In the genomic region with DNA sequence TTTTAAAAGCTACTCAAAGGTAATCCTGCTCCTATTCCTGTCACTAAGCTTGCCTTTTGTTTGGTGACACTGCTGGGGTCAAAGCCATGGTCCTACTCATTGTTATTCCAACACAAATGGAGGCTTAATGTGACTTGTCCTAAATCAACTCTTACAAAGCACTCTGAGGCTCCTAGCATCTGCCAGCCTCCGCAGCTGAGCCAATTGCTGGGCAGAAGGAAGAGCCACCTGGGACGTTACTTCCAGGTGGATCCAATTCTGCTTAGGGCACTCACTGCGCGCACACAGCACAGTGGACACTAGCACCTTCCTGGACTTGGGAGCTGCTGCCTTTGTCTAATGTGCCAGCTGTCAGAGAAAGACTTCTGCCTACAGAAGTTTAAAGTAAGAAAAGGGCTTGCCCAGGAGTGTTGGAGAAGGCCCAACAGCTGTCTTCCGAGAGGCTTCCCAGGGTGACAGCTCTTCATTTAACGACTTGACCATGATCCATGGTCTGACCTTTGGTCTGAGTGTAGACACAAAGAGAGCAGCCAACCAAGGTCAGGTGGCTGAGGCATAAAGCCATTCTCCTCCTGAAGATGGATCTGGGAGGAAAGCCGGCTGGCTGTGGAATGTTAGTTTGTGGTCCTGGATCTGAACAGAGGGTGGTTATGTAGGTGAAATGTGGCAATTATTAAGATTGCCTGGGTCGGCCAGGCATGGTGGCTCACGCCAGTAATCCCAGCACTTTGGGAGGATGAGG, we compare ENCODE assay signal across 16 cellular contexts.
"Had no signal": no experiment of that assay in that cellular context is flagged by ENCODE, and none has a peak within 500 bp of the region (broad histone marks: within the 10 kb centered on the region; RNA-seq: fewer than 3 reads in every experiment).

No MANE protein-coding gene starts in this region.

- DNase-seq: activated B cell treated with CpG ODN at 0.5 μM for 24 hours; activated CD4-positive, alpha-beta T cell treated with anti-CD3 and anti-CD28 coated beads, Interleukin-2, amount 10 ng/mL, durations not matched to agents 7 days and 5 days; activated CD8-positive, alpha-beta memory T cell treated with anti-CD3 and anti-CD28 coated beads for 24 hours; activated naive CD4-positive, alpha-beta T cell treated with Interleukin-2 at 50 U/mL for 16 hours; activated naive CD8-positive, alpha-beta T cell treated with anti-CD3 and anti-CD28 coated beads, Interleukin-2, amount 50 U/mL, for 24 hours; central memory CD4-positive, alpha-beta T cell; kidney; lower lobe of right lung; midbrain; naive B cell; nucleus accumbens; stimulated activated CD4-positive, alpha-beta T cell treated with anti-CD3 and anti-CD28 coated beads, Interleukin-4, amount 100 ng/mL, for 1 hour; stimulated activated CD8-positive, alpha-beta memory T cell treated with anti-CD3 and anti-CD28 coated beads, Interleukin-4, amount 100 ng/mL, for 48 hours; stimulated activated naive CD8-positive, alpha-beta T cell treated with anti-CD3 and anti-CD28 coated beads, Interleukin-15, Interleukin-2, amounts not matched to agents 100 U/mL and 50 U/mL, for 24 hours had no signal

- H3K27ac ChIP-seq: hepatocyte, lower lobe of right lung, suprapubic skin had no signal

- H3K4me3 ChIP-seq: hepatocyte, lower lobe of right lung, suprapubic skin had no signal

- H3K79me2 ChIP-seq: hepatocyte had no signal

- H3K27me3 ChIP-seq: hepatocyte, suprapubic skin had no signal

- H3K36me3 ChIP-seq: lower lobe of right lung, suprapubic skin had no signal

- H3K9me3 ChIP-seq: lower lobe of right lung, suprapubic skin had no signal

- ATAC-seq: activated naive CD8-positive, alpha-beta T cell treated with anti-CD3 and anti-CD28 coated beads, Interleukin-2, amount 50 U/mL, for 24 hours; lower lobe of right lung; stimulated activated naive CD8-positive, alpha-beta T cell treated with anti-CD3 and anti-CD28 coated beads, Interleukin-15, Interleukin-2, amounts not matched to agents 100 U/mL and 50 U/mL, for 24 hours had no signal

- H3K4me1 ChIP-seq: lower lobe of right lung, suprapubic skin had no signal

- H2AFZ ChIP-seq: hepatocyte had no signal

- H3K4me2 ChIP-seq: hepatocyte had no signal

- FAIRE-seq: kidney had no signal
